ENCODE assay signal across 27 cellular contexts in genomic region chr11:69707156-69707555, GRCh38. TPM values are rescaled to one million over a fixed set of nuclear protein-coding genes. Genes with fewer than 3 reads are reported as not detected.
DNase-seq lines count a peak whose midpoint lies in the region; ATAC-seq, FAIRE-seq and TF ChIP-seq lines count a peak whose summit lies in the region.
"Had no signal": no experiment of that assay in that cellular context is flagged by ENCODE, and none has a peak within 500 bp of the region (broad histone marks: within the 10 kb centered on the region; RNA-seq: fewer than 3 reads in every experiment).

No MANE protein-coding gene starts in this region.

- ATAC-seq in HepG2 (no peak), right lobe of liver (no peak), HG03025 (IDR thresholded peaks at IDR 0.05; ENCODE audit: low FRiP score, unreplicated experiment) (no peak), gastroesophageal sphincter (no peak)
- ATAC-seq: activated CD4-positive, alpha-beta T cell treated with anti-CD3 and anti-CD28 coated beads for 36 hours; right cardiac atrium had no signal

- TF ChIP-seq POLR2A in HepG2 (IDR thresholded peaks at IDR 0.05; ENCODE audit: insufficient read depth in 1 of 2, low read depth in 2 of 2, low read length in 2 of 2) (no peak), right lobe of liver (IDR thresholded peaks at IDR 0.05) (no peak), gastroesophageal sphincter (IDR thresholded peaks at IDR 0.05) (no peak)

- no peaks in the 10 kb centered on the region for H3K27me3 ChIP-seq in HepG2 (ENCODE audit: control insufficient read depth in 1 of 2, insufficient read depth in 2 of 2, low read length in 2 of 2)
- peaks cover 8 to 32% of the 10 kb centered on the region in 2 donors for H3K27me3 ChIP-seq in right lobe of liver
- 0 out of 2 replicates have a peak, but pooled peaks cover 4% of the 10 kb centered on the region for H3K27me3 ChIP-seq in OCI-LY3 (ENCODE audit: low read depth, low read length)
- H3K27me3 ChIP-seq in colonic mucosa, result peaks cover 31% of the 10 kb centered on the region
- H3K27me3 ChIP-seq in gastroesophageal sphincter, result peaks cover 91% of the 10 kb centered on the region

- no peaks in the 10 kb centered on the region for H3K79me2 ChIP-seq in HepG2 (ENCODE audit: insufficient read depth, low read length)
- no peaks in the 10 kb centered on the region for H3K79me2 ChIP-seq in OCI-LY3 (ENCODE audit: low read length)

- H3K36me3 ChIP-seq in HepG2 (replicated peaks in 1 of 2; ENCODE audit: control insufficient read depth in 1 of 2, insufficient read depth in 2 of 2, low read length in 2 of 2), result no peaks in the 10 kb centered on the region
- H3K36me3 ChIP-seq in right lobe of liver, result no peaks in the 10 kb centered on the region
- H3K36me3 ChIP-seq in OCI-LY3 (replicated peaks; ENCODE audit: low read depth, low read length), result no peaks in the 10 kb centered on the region
- no peaks in the 10 kb centered on the region for H3K36me3 ChIP-seq in colonic mucosa
- H3K36me3 ChIP-seq in gastroesophageal sphincter, result no peaks in the 10 kb centered on the region
- no peaks in the 10 kb centered on the region for H3K36me3 ChIP-seq in kidney (ENCODE audit: control insufficient read depth in 1 of 2, insufficient read depth in 2 of 2, low read length in 2 of 2)
- H3K36me3 ChIP-seq: adrenal gland, cardiac muscle cell, esophagus muscularis mucosa, tibial nerve had no signal

- BruUV-seq in HepG2 (replicated peaks; lab: Mats Ljungman, UMichigan), result no TSS peak

- CTCF ChIA-PET in HepG2 (lab: Yijun Ruan, JAX; ENCODE audit: low intra/inter-chr PET ratio, low total read pairs), result no interaction called here

- no peak for TF ChIP-seq RAD21 in HepG2 (CRISPR knock-in tag; IDR thresholded peaks at IDR 0.05)

- H3K4me3 ChIP-seq in HepG2 (replicated peaks in 1 of 3; ENCODE audit: insufficient read depth in 1 of 3, low read depth in 2 of 3, low read length in 3 of 3) (peak overlapping the region in 2 of 3 experiments; percentile 14 to 34; a peak in 2 of 6 replicates), right lobe of liver (no peak overlapping the region), OCI-LY3 (ENCODE audit: low read length) (peak overlapping the region; percentile 72), colonic mucosa (no peak overlapping the region), gastroesophageal sphincter (no peak overlapping the region), kidney (ENCODE audit: low read length in 2 of 2) (no peak overlapping the region)
- H3K4me3 ChIP-seq: adrenal gland, cardiac muscle cell, esophagus muscularis mucosa, tibial nerve had no signal

- H2AFZ ChIP-seq in HepG2 (ENCODE audit: low read length) (no peak overlapping the region), OCI-LY3 (ENCODE audit: low read depth, low read length) (peak overlapping the region; percentile 81)

- H4K20me1 ChIP-seq in HepG2 (ENCODE audit: insufficient read depth, low read length) (no peaks in the 10 kb centered on the region), OCI-LY3 (ENCODE audit: insufficient read depth, low read length) (no peaks in the 10 kb centered on the region)

- H3K4me1 ChIP-seq in HepG2 (ENCODE audit: insufficient read depth, low read length) (peaks cover 62% of the 10 kb centered on the region), right lobe of liver (no peaks in the 10 kb centered on the region), OCI-LY3 (ENCODE audit: low read length) (peaks cover 7% of the 10 kb centered on the region; the same call in 1 of the 2 replicates), colonic mucosa (peaks cover 10% of the 10 kb centered on the region), gastroesophageal sphincter (peaks cover 0 to 27% (median 11%) of the 10 kb centered on the region in 3 donors), kidney (ENCODE audit: control insufficient read depth in 1 of 2, insufficient read depth in 1 of 2, low read depth in 1 of 2, low read length in 2 of 2) (no peaks in the 10 kb centered on the region)

- in situ Hi-C loops in HepG2 (cut with HindIII; ENCODE audit: extremely low pct_ligation_motif_present, low pct_unique_long_range_greater_than_20kb), result no loop called here

- intact Hi-C loops in HepG2 (cut with micrococcal nuclease; ENCODE audit: unreplicated experiment), result loop anchor here (5.0 kb wide), 1 partner anchor 95 kb away; no protein-coding TSS in a partner anchor
- intact Hi-C loops in right lobe of liver (cut with DNase I), result no loop called here
- intact Hi-C loops in colonic mucosa (cut with DNase I), result no loop called here
- intact Hi-C loops in kidney (cut with DNase I), result no loop called here

- H3K4me2 ChIP-seq in HepG2 (ENCODE audit: low read depth, low read length), result peak overlapping the region; percentile 91
- peak overlapping the region; percentile 78 for H3K4me2 ChIP-seq in OCI-LY3 (ENCODE audit: low read length)
- H3K4me2 ChIP-seq: KMS-11, SK-N-SH had no signal

- H3K9me3 ChIP-seq in HepG2 (ENCODE audit: low read length) (no peaks in the 10 kb centered on the region), right lobe of liver (no peaks in the 10 kb centered on the region), OCI-LY3 (ENCODE audit: insufficient read depth, low read length) (no peaks in the 10 kb centered on the region), colonic mucosa (no peaks in the 10 kb centered on the region), gastroesophageal sphincter (no peaks in the 10 kb centered on the region), kidney (ENCODE audit: control insufficient read depth in 1 of 2, low read length in 2 of 2) (no peaks in the 10 kb centered on the region)
- H3K9me3 ChIP-seq: adrenal gland, esophagus muscularis mucosa, SK-N-SH, tibial nerve had no signal

- H3K9ac ChIP-seq in HepG2 (ENCODE audit: insufficient read depth, low read depth, low read length) (peak overlapping the region; percentile 35; the same call in 1 of the 2 replicates), OCI-LY3 (ENCODE audit: low read length) (peak overlapping the region; percentile 47; the same call in 1 of the 2 replicates), colonic mucosa (ENCODE audit: low read depth in 2 of 2, low read length in 2 of 2) (no peak overlapping the region), kidney (ENCODE audit: low read length in 2 of 2) (no peak overlapping the region)
- H3K9ac ChIP-seq: KMS-11, SK-N-SH had no signal

- H3K27ac ChIP-seq in HepG2 (ENCODE audit: extremely low read length, insufficient read depth, low read length) (no peak overlapping the region), right lobe of liver (no peak overlapping the region), OCI-LY3 (ENCODE audit: low read length) (no peak overlapping the region), colonic mucosa (no peak overlapping the region), gastroesophageal sphincter (no peak overlapping the region), kidney (ENCODE audit: low read depth in 2 of 2, low read length in 2 of 2) (no peak overlapping the region)
- H3K27ac ChIP-seq: adrenal gland, cardiac muscle cell, esophagus muscularis mucosa, KMS-11, tibial nerve had no signal

- TF ChIP-seq EP300 in HepG2 (IDR thresholded peaks at IDR 0.05; ENCODE audit: low read depth in 2 of 2, low read length in 2 of 2) (no peak), HepG2 (CRISPR knock-in tag; IDR thresholded peaks at IDR 0.05; ENCODE audit: borderline replicate concordance) (no peak), gastroesophageal sphincter (IDR thresholded peaks at IDR 0.05) (no peak)

- 37% methylated on average over 6 of the region's 6 CpGs for WGBS in HepG2 (ENCODE audit: low lambda C conversion rate)
- 71% methylated on average over 5 of the region's 6 CpGs for WGBS in right lobe of liver (ENCODE audit: insufficient coverage, low coverage, low lambda C conversion rate, missing lambda C conversion rate)
- WGBS in gastroesophageal sphincter (ENCODE audit: low coverage in 1 of 2), 2 donors, result 46 to 50% methylated on average over 2 of the region's 6 CpGs

- no peak for DNase-seq in HepG2 (ENCODE audit: low spot score)
- DNase-seq in right lobe of liver, result no peak
- DNase-seq in colonic mucosa, result peak; percentile 55
- no peak for DNase-seq in stimulated activated CD8-positive, alpha-beta memory T cell treated with anti-CD3 and anti-CD28 coated beads, Interleukin-4, amount 100 ng/mL, for 48 hours
- DNase-seq in kidney, result no peak
- DNase-seq: activated CD4-positive, alpha-beta T cell treated with anti-CD3 and anti-CD28 coated beads for 36 hours; activated effector memory CD4-positive, alpha-beta T cell treated with anti-CD3 and anti-CD28 coated beads, Interleukin-2, amount 50 U/mL, for 16 hours; adrenal gland; CD8-positive, alpha-beta memory T cell; glutamatergic neuron; HCEC 1CT; NCI-H1417 treated with DMSO at 0.1 percent for 48 hours; NCI-H2227 treated with DMSO at 0.1 percent for 48 hours; right cardiac atrium; SK-N-SH; stimulated activated naive CD4-positive, alpha-beta T cell had no signal

- FAIRE-seq in HepG2 (lab: Jason Lieb, UNC) (no peak), kidney (lab: Jason Lieb, UNC) (no peak)
- FAIRE-seq: GM19239 had no signal

- TF ChIP-seq CTCF in HepG2 (CRISPR knock-in tag; IDR thresholded peaks at IDR 0.05) (no peak), right lobe of liver (IDR thresholded peaks at IDR 0.05) (no peak), OCI-LY3 (IDR thresholded peaks at IDR 0.05; ENCODE audit: low read depth, low read length) (no peak), colonic mucosa (IDR thresholded peaks at IDR 0.05) (no peak), gastroesophageal sphincter (IDR thresholded peaks at IDR 0.05) (no peak), kidney (IDR thresholded peaks at IDR 0.05; ENCODE audit: borderline replicate concordance, extremely low read depth, insufficient read depth) (no peak)

- POLR2A ChIA-PET in HepG2 (lab: Yijun Ruan, JAX), result interaction anchor here (1.2 to 2.4 kb wide), 3 partner anchors 14 to 1560 kb away, joined by 3 to 6 read pairs (median 3); partner anchors contain the start of gene LTO1

RNA-seq across cellular contexts. Expression of gene FGF19, which starts 3.3 kb away (rescaled TPM):
- total RNA-seq in HepG2 (2016; rRNA removed; fragmentation: Illumina TruSeq; extraction: Trizol) (not detected in 2 replicates), right lobe of liver (under 1 TPM in 1 of 6 experiments, not detected in 5; 0.18 TPM), colonic mucosa (under 1 TPM in 1 of 2 donors, not detected in 1; 0.22 TPM), gastroesophageal sphincter (not detected), kidney (not detected)
- total RNA-seq in HepG2 (2016; cell fraction: cytosol; rRNA removed; fragmentation: Illumina TruSeq; extraction: Trizol; ENCODE audit: low read depth), result not detected in 2 replicates
- 0.04 TPM in 1 of 2 replicates, not detected in the other for total RNA-seq in HepG2 (2016; cell fraction: insoluble cytoplasmic fraction; rRNA removed; fragmentation: Illumina TruSeq; extraction: Trizol)
- not detected in 2 replicates for total RNA-seq in HepG2 (2016; cell fraction: membrane; rRNA removed; fragmentation: Illumina TruSeq; extraction: Trizol)
- not detected in 2 replicates for total RNA-seq in HepG2 (2016; cell fraction: nucleus; rRNA removed; fragmentation: Illumina TruSeq; extraction: Trizol)
- polyA plus RNA-seq in HepG2 (2011; rRNA removed) (0.07 and 0.16 TPM in 2 replicates), kidney (ENCODE audit: insufficient read depth, low read depth, low replicate concordance) (not detected)
- polyA plus RNA-seq in HepG2 (2011; cell fraction: cytosol; rRNA removed), result 0.03 and 0.06 TPM in 2 replicates
- polyA plus RNA-seq in HepG2 (2011; cell fraction: nucleus; rRNA removed), result 0.62 and 0.74 TPM in 2 replicates
- 0.08 and 0.11 TPM in 2 replicates for polyA plus RNA-seq in HepG2 (2012)
- not detected in 2 replicates for polyA plus RNA-seq in HepG2 (2016; cell fraction: cytosol; fragmentation: Illumina TruSeq; extraction: Trizol; ENCODE audit: low read depth)
- not detected in 2 replicates for polyA plus RNA-seq in HepG2 (2016; cell fraction: insoluble cytoplasmic fraction; fragmentation: Illumina TruSeq; extraction: Trizol; ENCODE audit: low read depth)
- not detected in 2 replicates for polyA plus RNA-seq in HepG2 (2016; cell fraction: membrane; fragmentation: Illumina TruSeq; extraction: Trizol; ENCODE audit: low read depth)
- polyA plus RNA-seq in HepG2 (2016; cell fraction: nucleus; fragmentation: Illumina TruSeq; extraction: Trizol; ENCODE audit: insufficient read depth, low read depth), result 0.36 and 0.37 TPM in 2 replicates
- 0.21 TPM in 1 of 2 replicates, not detected in the other for polyA minus RNA-seq in HepG2 (2011; rRNA and poly(A)+ RNA removed; ENCODE audit: low replicate concordance)
- polyA minus RNA-seq in HepG2 (2011; cell fraction: cytosol; rRNA and poly(A)+ RNA removed), result not detected in 2 replicates
- not detected in 2 replicates for polyA minus RNA-seq in HepG2 (2011; cell fraction: nucleus; rRNA and poly(A)+ RNA removed)
- total RNA-seq: adrenal gland; cardiac muscle cell; CD8-positive, alpha-beta memory T cell; esophagus muscularis mucosa; liver; omental fat pad; right cardiac atrium; tibial nerve had no signal
- polyA plus RNA-seq: adrenal gland; AG04450; cardiac muscle cell; CD8-positive, alpha-beta memory T cell; right cardiac atrium; SK-N-SH had no signal

RNA-seq across cellular contexts. Expression of gene LTO1, which starts 32.0 kb away (rescaled TPM):
- total RNA-seq in HepG2 (2016; rRNA removed; fragmentation: Illumina TruSeq; extraction: Trizol) (11.3 and 15.0 TPM in 2 replicates), right lobe of liver (1 to 10 TPM; 4.1 to 7.9 (median 5.6) TPM), colonic mucosa (10 to 100 TPM; 11.3 to 20.0 TPM), gastroesophageal sphincter (10 to 100 TPM; 13.7 to 34.4 (median 18.0) TPM), kidney (21.9 TPM)
- 9.2 and 10.5 TPM in 2 replicates for total RNA-seq in HepG2 (2016; cell fraction: cytosol; rRNA removed; fragmentation: Illumina TruSeq; extraction: Trizol; ENCODE audit: low read depth)
- 9.0 and 17.0 TPM in 2 replicates for total RNA-seq in HepG2 (2016; cell fraction: insoluble cytoplasmic fraction; rRNA removed; fragmentation: Illumina TruSeq; extraction: Trizol)
- total RNA-seq in HepG2 (2016; cell fraction: membrane; rRNA removed; fragmentation: Illumina TruSeq; extraction: Trizol), result 11.5 and 13.4 TPM in 2 replicates
- 17.6 and 20.5 TPM in 2 replicates for total RNA-seq in HepG2 (2016; cell fraction: nucleus; rRNA removed; fragmentation: Illumina TruSeq; extraction: Trizol)
- polyA plus RNA-seq in HepG2 (2011; rRNA removed) (11.8 and 13.8 TPM in 2 replicates), kidney (ENCODE audit: insufficient read depth, low read depth, low replicate concordance) (14.6 TPM)
- polyA plus RNA-seq in HepG2 (2011; cell fraction: cytosol; rRNA removed), result 9.3 TPM in 2 replicates
- 32.0 and 35.0 TPM in 2 replicates for polyA plus RNA-seq in HepG2 (2011; cell fraction: nucleus; rRNA removed)
- polyA plus RNA-seq in HepG2 (2012), result 10.6 and 11.8 TPM in 2 replicates
- polyA plus RNA-seq in HepG2 (2016; cell fraction: cytosol; fragmentation: Illumina TruSeq; extraction: Trizol; ENCODE audit: low read depth), result 5.3 and 6.8 TPM in 2 replicates
- polyA plus RNA-seq in HepG2 (2016; cell fraction: insoluble cytoplasmic fraction; fragmentation: Illumina TruSeq; extraction: Trizol; ENCODE audit: low read depth), result 13.9 and 14.6 TPM in 2 replicates
- polyA plus RNA-seq in HepG2 (2016; cell fraction: membrane; fragmentation: Illumina TruSeq; extraction: Trizol; ENCODE audit: low read depth), result 9.0 and 9.4 TPM in 2 replicates
- 40.5 and 43.2 TPM in 2 replicates for polyA plus RNA-seq in HepG2 (2016; cell fraction: nucleus; fragmentation: Illumina TruSeq; extraction: Trizol; ENCODE audit: insufficient read depth, low read depth)
- 17.9 and 33.2 TPM in 2 replicates for polyA minus RNA-seq in HepG2 (2011; rRNA and poly(A)+ RNA removed; ENCODE audit: low replicate concordance)
- 4.6 TPM in 2 replicates for polyA minus RNA-seq in HepG2 (2011; cell fraction: cytosol; rRNA and poly(A)+ RNA removed)
- 22.3 and 29.4 TPM in 2 replicates for polyA minus RNA-seq in HepG2 (2011; cell fraction: nucleus; rRNA and poly(A)+ RNA removed)

Comparison
In these comparisons a context has a peak if more than half of its experiments do, and no peak if none do; other contexts are left out.
1. H3K4me3 ChIP-seq: peak in HepG2 (2 of 3) and OCI-LY3 (single experiment); none in right lobe of liver (0 of 3), colonic mucosa (single experiment), gastroesophageal sphincter (0 of 2) and kidney (0 of 2).
2. H3K9ac ChIP-seq: peak in HepG2 (single experiment) and OCI-LY3 (single experiment); none in colonic mucosa (0 of 2) and kidney (0 of 2).